25 cellular contexts compared by ENCODE assay signal in the genomic region with DNA sequence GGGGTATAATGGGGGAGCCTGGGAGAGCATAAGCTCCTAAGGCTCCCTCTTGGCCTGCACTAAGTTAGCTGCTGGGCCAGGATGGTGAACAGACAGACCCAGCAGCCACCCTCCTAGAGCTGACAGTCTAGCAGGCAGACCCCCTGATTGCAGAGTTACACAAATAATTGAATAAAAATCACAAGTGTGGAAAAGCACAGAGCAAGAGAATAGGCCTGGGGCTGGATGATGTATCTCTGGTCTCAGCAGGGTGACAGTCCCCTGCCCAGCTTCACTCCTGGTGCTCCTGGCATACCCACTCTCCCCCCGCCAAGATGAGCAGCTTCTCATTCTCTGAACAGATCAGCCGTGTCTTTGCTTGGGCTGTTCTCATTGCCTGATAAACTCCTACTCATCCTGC.
"Had no signal": no experiment of that assay in that cellular context is flagged by ENCODE, and none has a peak within 500 bp of the region (broad histone marks: within the 10 kb centered on the region; RNA-seq: fewer than 3 reads in every experiment).

No MANE protein-coding gene starts in this region.

- H3K4me1 Mint-ChIP-seq: immature natural killer cell had no signal

- H3K9me3 Mint-ChIP-seq: immature natural killer cell; natural killer cell treated with Interleukin-12 subunit alpha and Interleukin-12 subunit beta and Interleukin-15 and Interleukin-18, amount 100 ng/mL, for 72 hours; stimulated activated memory B cell treated with anti-CD40 and anti-IgM and Interleukin-4, amounts not matched to agents 10 μg/mL and 1 μg/mL and 100 μg/mL, for 72 hours had no signal

- ATAC-seq: mucosa of descending colon; naive thymus-derived CD4-positive, alpha-beta T cell; pancreas; right cardiac atrium; sciatic nerve; stimulated activated memory B cell treated with anti-CD40 and anti-IgM and Interleukin-4, amounts not matched to agents 10 μg/mL and 1 μg/mL and 100 μg/mL, for 72 hours; stimulated activated naive CD8-positive, alpha-beta T cell treated with anti-CD3 and anti-CD28 coated beads, Interleukin-15, amount 100 ng/mL, for 72 hours had no signal

- H3K36me3 ChIP-seq: left ventricle myocardium inferior, pancreas, prostate gland, spleen, uterus had no signal

- H3K27me3 ChIP-seq: pancreas, spleen, tibial nerve, uterus had no signal

- DNase-seq: hypothalamus; immature natural killer cell; left ventricle myocardium inferior; midbrain; mucosa of descending colon; naive thymus-derived CD4-positive, alpha-beta T cell; nucleus accumbens; pancreas; posterior cingulate gyrus; retina; right cardiac atrium; spleen; stimulated activated CD4-positive, alpha-beta T cell treated with anti-CD3 and anti-CD28 coated beads, Interleukin-4, amount 100 ng/mL, for 24 hours; stimulated activated naive CD4-positive, alpha-beta T cell treated with Interleukin-2 at 50 U/mL for 16 hours; stimulated activated naive CD8-positive, alpha-beta T cell treated with anti-CD3 and anti-CD28 coated beads, Interleukin-15, amount 100 ng/mL, for 72 hours; substantia nigra; uterus had no signal

- H3K4me3 ChIP-seq: left ventricle myocardium inferior, lung, mucosa of descending colon, pancreas, prostate gland, skin epidermis, spleen, tibial nerve, uterus had no signal

- H3K27ac Mint-ChIP-seq: immature natural killer cell; naive thymus-derived CD4-positive, alpha-beta T cell; natural killer cell treated with Interleukin-12 subunit alpha and Interleukin-12 subunit beta and Interleukin-15 and Interleukin-18, amount 100 ng/mL, for 72 hours; stimulated activated memory B cell treated with anti-CD40 and anti-IgM and Interleukin-4, amounts not matched to agents 10 μg/mL and 1 μg/mL and 100 μg/mL, for 72 hours; type B pancreatic cell had no signal

- H3K4me3 Mint-ChIP-seq: immature natural killer cell; naive thymus-derived CD4-positive, alpha-beta T cell; natural killer cell treated with Interleukin-12 subunit alpha and Interleukin-12 subunit beta and Interleukin-15 and Interleukin-18, amount 100 ng/mL, for 72 hours; stimulated activated memory B cell treated with anti-CD40 and anti-IgM and Interleukin-4, amounts not matched to agents 10 μg/mL and 1 μg/mL and 100 μg/mL, for 72 hours; stimulated activated naive CD8-positive, alpha-beta T cell treated with anti-CD3 and anti-CD28 coated beads, Interleukin-15, amount 100 ng/mL, for 72 hours; type B pancreatic cell had no signal

- H3K36me3 Mint-ChIP-seq: immature natural killer cell; natural killer cell treated with Interleukin-12 subunit alpha and Interleukin-12 subunit beta and Interleukin-15 and Interleukin-18, amount 100 ng/mL, for 72 hours had no signal

- H3K27me3 Mint-ChIP-seq: naive thymus-derived CD4-positive, alpha-beta T cell; natural killer cell treated with Interleukin-12 subunit alpha and Interleukin-12 subunit beta and Interleukin-15 and Interleukin-18, amount 100 ng/mL, for 72 hours; stimulated activated memory B cell treated with anti-CD40 and anti-IgM and Interleukin-4, amounts not matched to agents 10 μg/mL and 1 μg/mL and 100 μg/mL, for 72 hours; stimulated activated naive CD8-positive, alpha-beta T cell treated with anti-CD3 and anti-CD28 coated beads, Interleukin-15, amount 100 ng/mL, for 72 hours; type B pancreatic cell had no signal

- H3K9me3 ChIP-seq: mucosa of descending colon, pancreas, prostate gland, spleen, uterus had no signal

- H3K4me1 ChIP-seq: left ventricle myocardium inferior, pancreas, prostate gland, spleen, tibial nerve, uterus had no signal
